9 cellular contexts compared by ENCODE assay signal in genomic region chr10:14658331-14659122, GRCh38.
A peak's percentile ranks its signal among the peaks of the same experiment; 100 is the strongest.
DNase-seq lines count a peak whose midpoint lies in the region; ATAC-seq, FAIRE-seq and TF ChIP-seq lines count a peak whose summit lies in the region.
"Had no signal": no experiment of that assay in that cellular context is flagged by ENCODE, and none has a peak within 500 bp of the region (broad histone marks: within the 10 kb centered on the region; RNA-seq: fewer than 3 reads in every experiment).

No MANE protein-coding gene starts in this region.

- H3K4me3 Mint-ChIP-seq in T-helper 2 cell treated with Interferon-gamma antibody and Interleukin-4, amounts not matched to agents 5 μg/mL and 100 μg/mL, for 36 hours = peak overlapping the region; percentile 73

- FAIRE-seq in H54 (lab: Jason Lieb, UNC) = peak; percentile 72

- intact Hi-C loops in vagina (cut with DNase I) = no loop called here
- intact Hi-C loops in prostate gland (cut with DNase I) = no loop called here

- H3K27me3 ChIP-seq in vagina = no peaks in the 10 kb centered on the region
- H3K27me3 ChIP-seq in prostate gland (replicated peaks; ENCODE audit: insufficient read depth) = no peaks in the 10 kb centered on the region

- H3K27ac Mint-ChIP-seq in T-helper 2 cell treated with Interferon-gamma antibody and Interleukin-4, amounts not matched to agents 5 μg/mL and 100 μg/mL, for 36 hours = peak overlapping the region; percentile 94

- TF ChIP-seq POLR2A in H54 (IDR thresholded peaks at IDR 0.05; ENCODE audit: low read depth, low read length) (no peak), vagina (IDR thresholded peaks at IDR 0.05) (no peak), prostate gland (IDR thresholded peaks at IDR 0.05) (no peak)

- H3K4me1 Mint-ChIP-seq in T-helper 2 cell treated with Interferon-gamma antibody and Interleukin-4, amounts not matched to agents 5 μg/mL and 100 μg/mL, for 36 hours (ENCODE audit: low read depth) = peaks cover 72% of the 10 kb centered on the region

- H3K36me3 ChIP-seq in vagina (no peaks in the 10 kb centered on the region), prostate gland (no peaks in the 10 kb centered on the region)

- no peak for TF ChIP-seq CTCF in AG09319 (IDR thresholded peaks at IDR 0.05; ENCODE audit: low read depth, low read length)
- TF ChIP-seq CTCF in vagina (IDR thresholded peaks at IDR 0.05) = no peak
- TF ChIP-seq CTCF in prostate gland (IDR thresholded peaks at IDR 0.05) = no peak

- no peak for ATAC-seq in GM19395 (IDR thresholded peaks at IDR 0.05; ENCODE audit: unreplicated experiment)
- ATAC-seq: right cardiac atrium had no signal

- H3K4me3 ChIP-seq in vagina (no peak overlapping the region), prostate gland (no peak overlapping the region)

- H3K27ac ChIP-seq in vagina (no peak overlapping the region), prostate gland (no peak overlapping the region)

- WGBS in prostate gland = 51% methylated on average over 7 of the region's 7 CpGs

- DNase-seq in AG09319 (ENCODE audit: extremely low read depth, low read depth) (peak; percentile 61), H54 (ENCODE audit: insufficient read length, low spot score) (peak; percentile 17), glomerular visceral epithelial cell (ENCODE audit: extremely low spot score) (peak; percentile 33), vagina (ENCODE audit: extremely low spot score in 2 of 2) (no peak), SKM-1 treated with dmso at 0.1 percent for 144 hours (lab: John Stamatoyannopoulos, UW; ENCODE audit: unreplicated experiment) (no peak), prostate gland (ENCODE audit: low spot score) (no peak)
- DNase-seq in T-helper 2 cell treated with Interferon-gamma antibody and Interleukin-4, amounts not matched to agents 5 μg/mL and 100 μg/mL, for 36 hours (ENCODE audit: low spot score) = no peak
- DNase-seq: right cardiac atrium had no signal

- peaks cover 31% of the 10 kb centered on the region for H3K4me1 ChIP-seq in vagina
- no peaks in the 10 kb centered on the region for H3K4me1 ChIP-seq in prostate gland (replicated peaks)

- H3K9me3 Mint-ChIP-seq in T-helper 2 cell treated with Interferon-gamma antibody and Interleukin-4, amounts not matched to agents 5 μg/mL and 100 μg/mL, for 36 hours = peaks cover 13% of the 10 kb centered on the region

- H3K9me3 ChIP-seq in vagina = no peaks in the 10 kb centered on the region
- no peaks in the 10 kb centered on the region for H3K9me3 ChIP-seq in prostate gland

- H3K36me3 Mint-ChIP-seq in T-helper 2 cell treated with Interferon-gamma antibody and Interleukin-4, amounts not matched to agents 5 μg/mL and 100 μg/mL, for 36 hours (ENCODE audit: low read depth) = peaks cover 16% of the 10 kb centered on the region

- H3K27me3 Mint-ChIP-seq in T-helper 2 cell treated with Interferon-gamma antibody and Interleukin-4, amounts not matched to agents 5 μg/mL and 100 μg/mL, for 36 hours (ENCODE audit: low read depth) = peaks cover 3% of the 10 kb centered on the region

Comparison
In these comparisons a context has a peak if more than half of its experiments do, and no peak if none do; other contexts are left out.
1. DNase-seq: peak in AG09319 (single experiment), H54 (single experiment) and glomerular visceral epithelial cell (single experiment); none in T-helper 2 cell treated with Interferon-gamma antibody and Interleukin-4, amounts not matched to agents 5 μg/mL and 100 μg/mL, for 36 hours (single experiment), vagina (0 of 2), SKM-1 treated with dmso at 0.1 percent for 144 hours (single experiment) and prostate gland (single experiment).